In genomic region chr7:5690931-5691461, GRCh38 we compare ENCODE assay signal across 9 cellular contexts.
DNase-seq lines count a peak whose midpoint lies in the region; ATAC-seq and TF ChIP-seq lines count a peak whose summit lies in the region.
"Had no signal": no experiment of that assay in that cellular context is flagged by ENCODE, and none has a peak within 500 bp of the region (broad histone marks: within the 10 kb centered on the region; RNA-seq: fewer than 3 reads in every experiment).

No MANE protein-coding gene starts in this region.

- H3K27ac ChIP-seq in mammary epithelial cell (ENCODE audit: insufficient read depth, low read depth, low read length): peak overlapping the region; percentile 97

- no peak for TF ChIP-seq CTCF in mammary epithelial cell (conservative IDR thresholded peaks at IDR 0.05 in 1 of 2, IDR thresholded peaks at IDR 0.05 in 1 of 2; ENCODE audit: extremely low read depth in 1 of 2, insufficient read depth in 1 of 2, low read depth in 1 of 2, low read length in 2 of 2)
- no peak for TF ChIP-seq CTCF in type B pancreatic cell (conservative IDR thresholded peaks at IDR 0.05)

- H3K4me1 ChIP-seq in mammary epithelial cell (ENCODE audit: insufficient read depth, low read length): peaks cover 66% of the 10 kb centered on the region

- peaks cover 97% of the 10 kb centered on the region for H3K4me1 Mint-ChIP-seq in activated naive CD4-positive, alpha-beta T cell treated with anti-CD3 and anti-CD28 coated beads, Interleukin-2, amount 10 ng/mL, durations not matched to agents 7 days and 5 days
- peaks cover 69% of the 10 kb centered on the region for H3K4me1 Mint-ChIP-seq in type B pancreatic cell (ENCODE audit: unreplicated experiment)

- no peaks in the 10 kb centered on the region for H3K9me3 ChIP-seq in mammary epithelial cell (replicated peaks; ENCODE audit: insufficient read depth, low read length)

- peak overlapping the region; percentile 86 for H3K4me2 ChIP-seq in mammary epithelial cell (ENCODE audit: insufficient read depth, low read depth, low read length)

- no peak overlapping the region for H3K4me3 Mint-ChIP-seq in activated naive CD4-positive, alpha-beta T cell treated with anti-CD3 and anti-CD28 coated beads, Interleukin-2, amount 10 ng/mL, durations not matched to agents 7 days and 5 days
- H3K4me3 Mint-ChIP-seq in type B pancreatic cell: peak overlapping the region; percentile 66

- peak overlapping the region; percentile 35 for H2AFZ ChIP-seq in mammary epithelial cell (ENCODE audit: low read depth, low read length)

- intact Hi-C loops in mammary epithelial cell (cut with micrococcal nuclease): no loop called here

- 9% methylated on average over 12 of the region's 12 CpGs for WGBS in mammary epithelial cell (ENCODE audit: low coverage, missing lambda C conversion rate)

- no peaks in the 10 kb centered on the region for H3K27me3 ChIP-seq in mammary epithelial cell (ENCODE audit: insufficient read depth, low read length)

- H3K9ac ChIP-seq in mammary epithelial cell (ENCODE audit: insufficient read depth, low read length): no peak overlapping the region

- no TSS peak for BruUV-seq in mammary epithelial cell (replicated peaks; lab: Mats Ljungman, UMichigan)

- dilution Hi-C loops in mammary epithelial cell (cut with HindIII; ENCODE audit: low sequenced_read_pairs): no loop called here

- H3K27ac Mint-ChIP-seq in activated naive CD4-positive, alpha-beta T cell treated with anti-CD3 and anti-CD28 coated beads, Interleukin-2, amount 10 ng/mL, durations not matched to agents 7 days and 5 days: peak overlapping the region; percentile 96
- peak overlapping the region; percentile 52 for H3K27ac Mint-ChIP-seq in type B pancreatic cell

- H3K9me3 Mint-ChIP-seq in activated naive CD4-positive, alpha-beta T cell treated with anti-CD3 and anti-CD28 coated beads, Interleukin-2, amount 10 ng/mL, durations not matched to agents 7 days and 5 days: no peaks in the 10 kb centered on the region
- H3K9me3 Mint-ChIP-seq in type B pancreatic cell: no peaks in the 10 kb centered on the region

- CTCF ChIA-PET in activated naive CD4-positive, alpha-beta T cell treated with anti-CD3 and anti-CD28 coated beads, Interleukin-2, amount 10 ng/mL, durations not matched to agents 7 days and 5 days (lab: Charles Lee): no interaction called here
- CTCF ChIA-PET in mammary epithelial cell (lab: Charles Lee; ENCODE audit: low non-redundant PET): no interaction called here

- H3K4me3 ChIP-seq in mammary epithelial cell (replicated peaks in 1 of 3; ENCODE audit: insufficient read depth in 1 of 3, low read depth in 2 of 3, low read length in 3 of 3): no peak overlapping the region

- peaks cover 34% of the 10 kb centered on the region for H3K79me2 ChIP-seq in mammary epithelial cell (ENCODE audit: insufficient read depth, low read length)

- no peaks in the 10 kb centered on the region for H3K36me3 ChIP-seq in mammary epithelial cell (ENCODE audit: insufficient read depth, low read length)

- no peaks in the 10 kb centered on the region for H3K27me3 Mint-ChIP-seq in activated naive CD4-positive, alpha-beta T cell treated with anti-CD3 and anti-CD28 coated beads, Interleukin-2, amount 10 ng/mL, durations not matched to agents 7 days and 5 days
- H3K27me3 Mint-ChIP-seq in type B pancreatic cell: no peaks in the 10 kb centered on the region

- H4K20me1 ChIP-seq in mammary epithelial cell (ENCODE audit: insufficient read depth, low read length): no peaks in the 10 kb centered on the region

- in situ Hi-C loops in mammary epithelial cell (cut with MboI; ENCODE audit: low sequenced_read_pairs in 2 of 2): loop anchor here in 1 of 2 donors (25.0 kb wide), 1 partner anchor 329 kb away; no protein-coding TSS in a partner anchor

- H3K36me3 Mint-ChIP-seq in activated naive CD4-positive, alpha-beta T cell treated with anti-CD3 and anti-CD28 coated beads, Interleukin-2, amount 10 ng/mL, durations not matched to agents 7 days and 5 days: peaks cover 38% of the 10 kb centered on the region
- H3K36me3 Mint-ChIP-seq in type B pancreatic cell: peaks cover 4% of the 10 kb centered on the region

- DNase-seq in activated naive CD4-positive, alpha-beta T cell treated with anti-CD3 and anti-CD28 coated beads, Interleukin-2, amount 10 ng/mL, durations not matched to agents 7 days and 5 days: no peak
- DNase-seq in activated naive CD4-positive, alpha-beta T cell treated with Interleukin-2 at 50 U/mL for 16 hours: no peak
- DNase-seq in mammary epithelial cell (peak; percentile 56), mesenteric fat pad (ENCODE audit: low spot score) (peak; percentile 68), type B pancreatic cell (ENCODE audit: extremely low spot score, unreplicated experiment) (no peak), SKM-1 treated with dmso at 0.1 percent for 144 hours (lab: John Stamatoyannopoulos, UW; ENCODE audit: unreplicated experiment) (no peak), NCI-H774 (lab: John Stamatoyannopoulos, UW) (no peak)
- DNase-seq: stimulated activated CD8-positive, alpha-beta memory T cell treated with anti-CD3 and anti-CD28 coated beads, Interleukin-4, amount 100 ng/mL, for 48 hours had no signal

- ATAC-seq in GM18858 (IDR thresholded peaks at IDR 0.05; ENCODE audit: unreplicated experiment): no peak

Comparison
In these comparisons a context has a peak if more than half of its experiments do, and no peak if none do; other contexts are left out.
1. DNase-seq: peak in mammary epithelial cell (single experiment) and mesenteric fat pad (single experiment); none in activated naive CD4-positive, alpha-beta T cell treated with anti-CD3 and anti-CD28 coated beads, Interleukin-2, amount 10 ng/mL, durations not matched to agents 7 days and 5 days (single experiment), activated naive CD4-positive, alpha-beta T cell treated with Interleukin-2 at 50 U/mL for 16 hours (single experiment), type B pancreatic cell (single experiment), SKM-1 treated with dmso at 0.1 percent for 144 hours (single experiment) and NCI-H774 (single experiment).